8 cellular contexts compared by ENCODE assay signal in genomic region chr18:79246309-79247108, GRCh38.
DNase-seq lines count a peak whose midpoint lies in the region; ATAC-seq and TF ChIP-seq lines count a peak whose summit lies in the region.

No MANE protein-coding gene starts in this region.

- no peak overlapping the region for H3K9ac ChIP-seq in H9 (ENCODE audit: extremely low read depth, insufficient read length, low read length)
- no peak overlapping the region for H3K9ac ChIP-seq in SU-DHL-6 (ENCODE audit: low read length)

- no peak overlapping the region for H2BK12ac ChIP-seq in H9 (ENCODE audit: insufficient read length, low read depth, low read length)

- H3K27ac ChIP-seq in H9 (ENCODE audit: insufficient read length, low read depth, low read length) (no peak overlapping the region), SU-DHL-6 (ENCODE audit: low read depth, low read length) (no peak overlapping the region), aorta (ENCODE audit: low read depth in 1 of 2, low read length in 2 of 2) (no peak overlapping the region)

- peaks cover 4 to 12% of the 10 kb centered on the region in 2 experiments for H3K4me1 Mint-ChIP-seq in H9

- H4K20me1 ChIP-seq in H9 (ENCODE audit: control insufficient read depth, insufficient read depth, insufficient read length) (no peaks in the 10 kb centered on the region), SU-DHL-6 (ENCODE audit: low read depth, low read length) (0 out of 2 replicates have a peak, but pooled peaks cover 21% of the 10 kb centered on the region)

- H3K4me3 Mint-ChIP-seq in H9, result no peak overlapping the region

- no peak overlapping the region for H3K14ac ChIP-seq in H9 (ENCODE audit: insufficient read depth, low read length)

- H3K27me3 Mint-ChIP-seq in H9 (ENCODE audit: low read depth), result no peaks in the 10 kb centered on the region

- DNase-seq in GM04504 (ENCODE audit: low read depth) (peak; percentile 28), H9 (peak; percentile 88), M059J (ENCODE audit: low read depth) (peak; percentile 73), head of caudate nucleus (peak; percentile 71 to 94 (median 84)), pulmonary artery endothelial cell (ENCODE audit: low read depth, low spot score) (peak; percentile 53), aorta (peak; percentile 74 to 89)
- DNase-seq in activated naive CD4-positive, alpha-beta T cell treated with anti-CD3 and anti-CD28 coated beads, Interleukin-2, amount 50 U/mL, for 72 hours (ENCODE audit: low spot score in 2 of 2), result peak; percentile 67 to 82

- H3K9me2 ChIP-seq in SU-DHL-6 (replicated peaks; ENCODE audit: insufficient read depth, low read length), result no peaks in the 10 kb centered on the region

- no peak overlapping the region for H3K23ac ChIP-seq in H9 (ENCODE audit: insufficient read length, low read depth, low read length)

- H2BK120ac ChIP-seq in H9 (ENCODE audit: low read depth, low read length, poor library complexity, severe bottlenecking), result no peak overlapping the region

- H2BK5ac ChIP-seq in H9 (ENCODE audit: insufficient read length, low read length), result no peak overlapping the region

- H3K4me1 ChIP-seq in H9 (ENCODE audit: insufficient read depth, low read length) (no peaks in the 10 kb centered on the region), aorta (ENCODE audit: control insufficient read depth in 1 of 2, insufficient read depth in 2 of 2, low read length in 2 of 2) (no peaks in the 10 kb centered on the region)

- no peaks in the 10 kb centered on the region for H3K36me3 Mint-ChIP-seq in H9 (ENCODE audit: insufficient read depth in 1 of 3, low read depth in 3 of 3)
- H3K36me3 Mint-ChIP-seq in activated naive CD4-positive, alpha-beta T cell treated with anti-CD3 and anti-CD28 coated beads, Interleukin-2, amount 50 U/mL, for 72 hours, result no peaks in the 10 kb centered on the region

- H3K36me3 ChIP-seq in SU-DHL-6 (ENCODE audit: low read length), result no peaks in the 10 kb centered on the region
- H3K36me3 ChIP-seq in aorta (ENCODE audit: control insufficient read depth in 1 of 2, insufficient read depth in 2 of 2, low read length in 1 of 2), result no peaks in the 10 kb centered on the region

- no peak overlapping the region for H3K4ac ChIP-seq in H9 (ENCODE audit: low read depth, low read length)

- TF ChIP-seq CTCF in H9 (conservative IDR thresholded peaks at IDR 0.05) (peak; percentile 99; the same call in 2 of the 3 replicates), SU-DHL-6 (IDR thresholded peaks at IDR 0.05; ENCODE audit: insufficient read depth, low read length, poor library complexity, severe bottlenecking) (peak; percentile 70)

- H3T11ph ChIP-seq in H9 (ENCODE audit: low read length), result no peak overlapping the region

- intact Hi-C loops in head of caudate nucleus (cut with DNase I), result loop anchor here (10.0 kb wide), 1 partner anchor 182 kb away; the partner anchor contains the start of gene ATP9B
- intact Hi-C loops in aorta (cut with DNase I), result loop anchor here (5.0 to 10.0 kb wide), 3 partner anchors 179 to 372 kb away; partner anchors contain the start of gene ATP9B (in 2 of the 2)

- H3K79me1 ChIP-seq in H9 (ENCODE audit: insufficient read depth, low read depth, low read length, poor library complexity, severe bottlenecking), result no peaks in the 10 kb centered on the region

- H2BK15ac ChIP-seq in H9 (ENCODE audit: low read depth, low read length), result no peak overlapping the region

- H2BK20ac ChIP-seq in H9 (ENCODE audit: low read depth, low read length, poor library complexity, severe bottlenecking), result no peak overlapping the region

- no peak overlapping the region for H3K18ac ChIP-seq in H9 (ENCODE audit: insufficient read length, low read depth, low read length)

- no peak overlapping the region for H4K5ac ChIP-seq in H9 (ENCODE audit: insufficient read length, low read depth, low read length)

- ATAC-seq in activated naive CD4-positive, alpha-beta T cell treated with anti-CD3 and anti-CD28 coated beads, Interleukin-2, amount 50 U/mL, for 72 hours, result peak; percentile 99 to 100
- ATAC-seq in aorta (ENCODE audit: low FRiP score), result peak; percentile 91

- no peak overlapping the region for H3K56ac ChIP-seq in H9 (ENCODE audit: insufficient read length, low read depth, low read length)

- H3K4me3 ChIP-seq in SU-DHL-6 (ENCODE audit: insufficient read depth, low read length, poor library complexity, severe bottlenecking) (no peak overlapping the region), aorta (ENCODE audit: low read length in 2 of 2) (no peak overlapping the region)

- H3K79me2 ChIP-seq in H9 (ENCODE audit: insufficient read depth, low read length) (peaks cover 3% of the 10 kb centered on the region; the same call in 1 of the 2 replicates), SU-DHL-6 (ENCODE audit: insufficient read depth, low read length) (no peaks in the 10 kb centered on the region)

- H2AFZ ChIP-seq in H9 (ENCODE audit: low read length) (no peak overlapping the region), SU-DHL-6 (ENCODE audit: low read depth, low read length, severe bottlenecking) (no peak overlapping the region)

- H3K27me3 ChIP-seq in H9 (ENCODE audit: insufficient read depth, low read length), result no peaks in the 10 kb centered on the region
- H3K27me3 ChIP-seq in SU-DHL-6 (ENCODE audit: low read length), result no peaks in the 10 kb centered on the region
- H3K27me3 ChIP-seq in aorta (ENCODE audit: control insufficient read depth in 1 of 2, insufficient read depth in 2 of 2, low read length in 1 of 2), result no peaks in the 10 kb centered on the region

- no CpG with 5 or more reads among the region's 31 CpGs for WGBS in H9 (ENCODE audit: extremely low coverage, insufficient read length, low lambda C conversion rate)
- WGBS in aorta, 2 donors, result 17 to 21% methylated on average over 31 of the region's 31 CpGs

- H4K91ac ChIP-seq in H9 (ENCODE audit: insufficient read length, low read depth, low read length), result no peak overlapping the region

- no peaks in the 10 kb centered on the region for H3F3A ChIP-seq in SU-DHL-6 (ENCODE audit: insufficient read depth)

- no peak overlapping the region for H3K27ac Mint-ChIP-seq in H9
- no peak overlapping the region for H3K27ac Mint-ChIP-seq in activated naive CD4-positive, alpha-beta T cell treated with anti-CD3 and anti-CD28 coated beads, Interleukin-2, amount 50 U/mL, for 72 hours

- H3K9me3 Mint-ChIP-seq in H9, result no peaks in the 10 kb centered on the region
- H3K9me3 Mint-ChIP-seq in activated naive CD4-positive, alpha-beta T cell treated with anti-CD3 and anti-CD28 coated beads, Interleukin-2, amount 50 U/mL, for 72 hours, result no peaks in the 10 kb centered on the region

- no peak overlapping the region for H4K8ac ChIP-seq in H9 (replicated peaks; ENCODE audit: insufficient read length, low read depth, low read length)

- no peak overlapping the region for H3K4me2 ChIP-seq in H9 (ENCODE audit: insufficient read depth, insufficient read length, low read length)
- H3K4me2 ChIP-seq in SU-DHL-6 (ENCODE audit: low read depth, low read length, poor library complexity, severe bottlenecking), result peak overlapping the region; percentile 21

- H2AK5ac ChIP-seq in H9 (ENCODE audit: insufficient read length, low read length), result no peak overlapping the region

- H3K9me3 ChIP-seq in H9 (ENCODE audit: control insufficient read depth, low read depth, low read length) (no peaks in the 10 kb centered on the region), SU-DHL-6 (ENCODE audit: insufficient read depth, low read length) (no peaks in the 10 kb centered on the region), aorta (ENCODE audit: control insufficient read depth, low read length) (no peaks in the 10 kb centered on the region)

- H3K23me2 ChIP-seq in H9 (ENCODE audit: insufficient read length, low read depth, low read length, poor library complexity, severe bottlenecking), result no peaks in the 10 kb centered on the region

Comparison
In these comparisons a context has a peak if more than half of its experiments do, and no peak if none do; other contexts are left out.
1. DNase-seq: peak in every context shown above with its lines; median percentile 88 in H9; 84 in head of caudate nucleus; 82 in aorta; 74 in activated naive CD4-positive, alpha-beta T cell treated with anti-CD3 and anti-CD28 coated beads, Interleukin-2, amount 50 U/mL, for 72 hours; 73 in M059J; 53 in pulmonary artery endothelial cell; 28 in GM04504.